In the genomic region with DNA sequence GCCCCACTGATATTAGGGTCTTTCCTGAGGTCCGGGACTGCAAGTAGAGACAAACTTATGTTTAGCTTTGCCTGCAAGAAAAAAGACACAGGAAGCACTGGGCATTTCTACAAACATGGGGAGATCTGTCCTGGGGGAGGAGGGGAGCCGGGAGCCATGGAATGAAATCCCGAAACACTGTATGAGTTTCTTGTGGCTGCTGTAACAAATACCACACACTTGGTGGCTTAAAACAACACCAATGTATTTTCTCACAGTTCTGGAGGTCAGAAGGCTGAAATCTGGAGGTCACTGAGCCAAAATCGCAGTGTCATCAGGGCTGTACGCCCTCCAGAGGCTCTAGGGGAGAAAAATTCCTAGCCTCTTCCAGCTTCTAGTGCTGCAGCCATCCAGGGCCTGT, we compare ENCODE assay signal across 35 cellular contexts.
"Had no signal": no experiment of that assay in that cellular context is flagged by ENCODE, and none has a peak within 500 bp of the region (broad histone marks: within the 10 kb centered on the region; RNA-seq: fewer than 3 reads in every experiment).

No MANE protein-coding gene starts in this region.

- ATAC-seq: activated CD8-positive, alpha-beta T cell treated with anti-CD3 and anti-CD28 coated beads for 36 hours; activated naive CD4-positive, alpha-beta T cell treated with anti-CD3 and anti-CD28 coated beads, Interleukin-2, amount 50 U/mL, for 72 hours; activated T-cell treated with anti-CD3 and anti-CD28 coated beads, Interleukin-2, amount 50 U/mL, for 4 hours; activated T-cell treated with anti-CD3 and anti-CD28 coated beads, Interleukin-2, amount 50 U/mL, for 72 hours; activated T-helper 17 cell treated with anti-CD3 and anti-CD28 coated beads, Interleukin-2, amount 50 U/mL, for 72 hours; body of pancreas had no signal

- H3K27ac ChIP-seq: adrenal gland, body of pancreas, cardiac muscle cell, VCaP had no signal

- H3K36me3 ChIP-seq: adrenal gland, cardiac muscle cell had no signal

- H3K27me3 ChIP-seq: adrenal gland, body of pancreas, cardiac muscle cell had no signal

- H3K9me3 ChIP-seq: body of pancreas had no signal

- H3K4me1 ChIP-seq: adrenal gland, body of pancreas had no signal

- FAIRE-seq: astrocyte, bronchial epithelial cell, TTC549 had no signal

- DNase-seq: activated B cell treated with CpG ODN at 0.5 μM for 24 hours; activated CD4-positive, alpha-beta memory T cell treated with anti-CD3 and anti-CD28 coated beads for 36 hours; activated CD4-positive, alpha-beta T cell treated with anti-CD3 and anti-CD28 coated beads for 4 hours; activated CD4-positive, alpha-beta T cell treated with anti-CD3 and anti-CD28 coated beads, Interleukin-2, amount 10 ng/mL, durations not matched to agents 24 days and 14 days; activated CD4-positive, alpha-beta T cell treated with anti-CD3 and anti-CD28 coated beads, Interleukin-2, amount 50 U/mL, for 1 hour; activated CD4-positive, alpha-beta T cell treated with anti-CD3 and anti-CD28 coated beads, Interleukin-2, amount 50 U/mL, for 4 hours; activated CD4-positive, CD25-positive, alpha-beta regulatory T cell treated with anti-CD3 and anti-CD28 coated beads, Interleukin-2, amount 50 U/mL, for 72 hours; activated CD8-positive, alpha-beta memory T cell treated with anti-CD3 and anti-CD28 coated beads, Interleukin-2, amount 50 U/mL, for 4 hours; activated CD8-positive, alpha-beta T cell treated with anti-CD3 and anti-CD28 coated beads for 36 hours; activated effector memory CD4-positive, alpha-beta T cell treated with anti-CD3 and anti-CD28 coated beads, Interleukin-2, amount 50 U/mL, for 16 hours; activated gamma-delta T cell treated with Interleukin-2 at 50 U/mL for 16 hours; activated naive CD4-positive, alpha-beta T cell; activated naive CD4-positive, alpha-beta T cell treated with anti-CD3 and anti-CD28 coated beads for 36 hours; activated naive CD4-positive, alpha-beta T cell treated with anti-CD3 and anti-CD28 coated beads, Interleukin-2, amount 50 U/mL, for 16 hours; activated naive CD8-positive, alpha-beta T cell treated with anti-CD3 and anti-CD28 coated beads for 36 hours; activated T-cell treated with anti-CD3 and anti-CD28 coated beads for 4 hours; activated T-cell treated with anti-CD3 and anti-CD28 coated beads, Interleukin-2, amount 50 U/mL, for 1 hour; activated T-cell treated with anti-CD3 and anti-CD28 coated beads, Interleukin-2, amount 50 U/mL, for 4 hours; activated T-cell treated with anti-CD3 and anti-CD28 coated beads, Interleukin-2, amount 50 U/mL, for 72 hours; adrenal gland; amniotic stem cell; aorta; body of pancreas; caudate nucleus; cerebellar nuclear complex; T-helper 1 cell; T-helper 2 cell; T-helper 9 cell had no signal

- H3K4me3 ChIP-seq: adrenal gland, body of pancreas, cardiac muscle cell had no signal
